In genomic region chr7:18086165-18087030, GRCh38 we compare ENCODE assay signal across 7 cellular contexts. TPM values are rescaled to one million over a fixed set of nuclear protein-coding genes. Genes with fewer than 3 reads are reported as not detected.
DNase-seq lines count a peak whose midpoint lies in the region; ATAC-seq and TF ChIP-seq lines count a peak whose summit lies in the region.

No MANE protein-coding gene starts in this region.

- H3K27me3 Mint-ChIP-seq in activated CD4-positive, alpha-beta memory T cell treated with anti-CD3 and anti-CD28 coated beads, Interleukin-2, amount 10 ng/mL, durations not matched to agents 7 days and 5 days: peaks cover 45% of the 10 kb centered on the region
- H3K27me3 Mint-ChIP-seq in glutamatergic neuron (ENCODE audit: unreplicated experiment): peaks cover 10% of the 10 kb centered on the region

- H3K9me3 Mint-ChIP-seq in activated CD4-positive, alpha-beta memory T cell treated with anti-CD3 and anti-CD28 coated beads, Interleukin-2, amount 10 ng/mL, durations not matched to agents 7 days and 5 days: peaks cover 2% of the 10 kb centered on the region
- H3K9me3 Mint-ChIP-seq in glutamatergic neuron (ENCODE audit: unreplicated experiment): peaks cover 2% of the 10 kb centered on the region

- POLR2A ChIA-PET in activated CD4-positive, alpha-beta memory T cell treated with anti-CD3 and anti-CD28 coated beads, Interleukin-2, amount 10 ng/mL, durations not matched to agents 7 days and 5 days (lab: Charles Lee): no interaction called here

- ATAC-seq in GM21360 (IDR thresholded peaks at IDR 0.05; ENCODE audit: unreplicated experiment): no peak

- peaks cover 6% of the 10 kb centered on the region for H3K4me1 Mint-ChIP-seq in activated CD4-positive, alpha-beta memory T cell treated with anti-CD3 and anti-CD28 coated beads, Interleukin-2, amount 10 ng/mL, durations not matched to agents 7 days and 5 days
- no peaks in the 10 kb centered on the region for H3K4me1 Mint-ChIP-seq in glutamatergic neuron (ENCODE audit: low read depth, unreplicated experiment)

- no peaks in the 10 kb centered on the region for H3K36me3 ChIP-seq in neutrophil

- H3K4me1 ChIP-seq in neutrophil (ENCODE audit: control insufficient read depth in 1 of 2, insufficient read depth in 1 of 2, low read depth in 1 of 2, low read length in 1 of 2): peaks cover 3 to 5% of the 10 kb centered on the region in 2 experiments

- peaks cover 6% of the 10 kb centered on the region for H3K36me3 Mint-ChIP-seq in activated CD4-positive, alpha-beta memory T cell treated with anti-CD3 and anti-CD28 coated beads, Interleukin-2, amount 10 ng/mL, durations not matched to agents 7 days and 5 days (ENCODE audit: low read depth)
- H3K36me3 Mint-ChIP-seq in glutamatergic neuron (ENCODE audit: unreplicated experiment): peaks cover 5% of the 10 kb centered on the region

- no peak overlapping the region for H3K27ac ChIP-seq in HL-60 (replicated peaks)
- no peak overlapping the region for H3K27ac ChIP-seq in neutrophil

- H3K27me3 ChIP-seq in HL-60 (ENCODE audit: insufficient read depth, poor library complexity, severe bottlenecking) (peaks cover 23% of the 10 kb centered on the region), neutrophil (peaks cover 68% of the 10 kb centered on the region)

- CTCF ChIA-PET in activated CD4-positive, alpha-beta memory T cell treated with anti-CD3 and anti-CD28 coated beads, Interleukin-2, amount 10 ng/mL, durations not matched to agents 7 days and 5 days (lab: Charles Lee): interaction anchor here (1.0 kb wide), 1 partner anchor 66 kb away, joined by 3 read pairs; no protein-coding TSS in a partner anchor

- H3K27ac Mint-ChIP-seq in activated CD4-positive, alpha-beta memory T cell treated with anti-CD3 and anti-CD28 coated beads, Interleukin-2, amount 10 ng/mL, durations not matched to agents 7 days and 5 days: no peak overlapping the region
- no peak overlapping the region for H3K27ac Mint-ChIP-seq in glutamatergic neuron (ENCODE audit: unreplicated experiment)

- H3K4me3 ChIP-seq in HL-60 (replicated peaks; ENCODE audit: insufficient read depth, low read length): peak overlapping the region; percentile 76
- H3K4me3 ChIP-seq in neutrophil (ENCODE audit: low read depth in 1 of 2, low read length in 1 of 2): peak overlapping the region; percentile 52 to 75

- DNase-seq in GDM1 (lab: John Stamatoyannopoulos, UW) (peak; percentile 1), HL-60 (ENCODE audit: low read depth in 1 of 2, low spot score in 1 of 2) (peak in 1 of 2 experiments; percentile 9), glutamatergic neuron (peak; percentile 39), activated gamma-delta T cell treated with Interleukin-2 at 50 U/mL for 16 hours (no peak)
- no peak for DNase-seq in activated CD4-positive, alpha-beta memory T cell treated with anti-CD3 and anti-CD28 coated beads, Interleukin-2, amount 10 ng/mL, durations not matched to agents 7 days and 5 days

- H3K4me3 Mint-ChIP-seq in activated CD4-positive, alpha-beta memory T cell treated with anti-CD3 and anti-CD28 coated beads, Interleukin-2, amount 10 ng/mL, durations not matched to agents 7 days and 5 days: peak overlapping the region; percentile 46
- peak overlapping the region; percentile 86 for H3K4me3 Mint-ChIP-seq in glutamatergic neuron (ENCODE audit: unreplicated experiment)

- H3K9me3 ChIP-seq in neutrophil: no peaks in the 10 kb centered on the region

- TF ChIP-seq CTCF in HL-60 (IDR thresholded peaks at IDR 0.05; ENCODE audit: insufficient read depth, low read length): no peak
- no peak for TF ChIP-seq CTCF in glutamatergic neuron (IDR thresholded peaks at IDR 0.05; ENCODE audit: partially characterized antibody, unreplicated experiment)
- TF ChIP-seq CTCF in neutrophil (IDR thresholded peaks at IDR 0.05): no peak

RNA-seq across cellular contexts. Expression of gene PRPS1L1, which starts 58.8 kb away (rescaled TPM):
- total RNA-seq in activated CD4-positive, alpha-beta memory T cell treated with anti-CD3 and anti-CD28 coated beads, Interleukin-2, amount 10 ng/mL, durations not matched to agents 7 days and 5 days: not detected
- total RNA-seq in glutamatergic neuron (ENCODE audit: unreplicated experiment): not detected

Comparison
In these comparisons a context has a peak if more than half of its experiments do, and no peak if none do; other contexts are left out.
1. DNase-seq: peak in GDM1 (single experiment) and glutamatergic neuron (single experiment); none in activated CD4-positive, alpha-beta memory T cell treated with anti-CD3 and anti-CD28 coated beads, Interleukin-2, amount 10 ng/mL, durations not matched to agents 7 days and 5 days (single experiment) and activated gamma-delta T cell treated with Interleukin-2 at 50 U/mL for 16 hours (single experiment).